ENCODE assay signal across 27 cellular contexts in genomic region chr7:82411732-82412131, GRCh38. TPM values are rescaled to one million over a fixed set of nuclear protein-coding genes. Genes with fewer than 3 reads are reported as not detected.
DNase-seq lines count a peak whose midpoint lies in the region; ATAC-seq, FAIRE-seq and TF ChIP-seq lines count a peak whose summit lies in the region.
"Had no signal": no experiment of that assay in that cellular context is flagged by ENCODE, and none has a peak within 500 bp of the region (broad histone marks: within the 10 kb centered on the region; RNA-seq: fewer than 3 reads in every experiment).

No MANE protein-coding gene starts in this region.

- peak overlapping the region; percentile 27 for H2AFZ ChIP-seq in keratinocyte (ENCODE audit: control insufficient read depth, low read length)

- no peak for TF ChIP-seq POLR2A in heart left ventricle (IDR thresholded peaks at IDR 0.05)

- no peak for TF ChIP-seq CTCF in heart left ventricle (IDR thresholded peaks at IDR 0.05)
- TF ChIP-seq CTCF in keratinocyte (optimal IDR thresholded peaks at IDR 0.05 in 1 of 3, IDR thresholded peaks at IDR 0.05 in 1 of 3, conservative IDR thresholded peaks at IDR 0.05 in 1 of 3; ENCODE audit: extremely low read depth in 1 of 3, insufficient read depth in 2 of 3, low read length in 3 of 3): no peak
- TF ChIP-seq CTCF in type B pancreatic cell (conservative IDR thresholded peaks at IDR 0.05): no peak

- H3K4me3 Mint-ChIP-seq in type B pancreatic cell: no peak overlapping the region
- H3K4me3 Mint-ChIP-seq: CD14-positive monocyte; CD8-positive, alpha-beta memory T cell; HFFc6; IgD-negative memory B cell had no signal

- H4K20me1 ChIP-seq in keratinocyte (ENCODE audit: control insufficient read depth, extremely low read depth, insufficient read depth, low read length): no peaks in the 10 kb centered on the region

- dilution Hi-C loops in keratinocyte (cut with MboI; ENCODE audit: extremely low pct_ligation_motif_present, low sequenced_read_pairs): no loop called here

- H3K4me1 Mint-ChIP-seq in type B pancreatic cell (ENCODE audit: unreplicated experiment): peaks cover 6% of the 10 kb centered on the region
- H3K4me1 Mint-ChIP-seq: CD14-positive monocyte; CD8-positive, alpha-beta memory T cell; IgD-negative memory B cell had no signal

- peak overlapping the region; percentile 3 for H3K27ac Mint-ChIP-seq in type B pancreatic cell
- H3K27ac Mint-ChIP-seq: CD14-positive monocyte; CD8-positive, alpha-beta memory T cell; HFFc6; IgD-negative memory B cell had no signal

- no peak for ATAC-seq in heart left ventricle
- ATAC-seq in right cardiac atrium: no peak
- ATAC-seq in GM18519 (IDR thresholded peaks at IDR 0.05; ENCODE audit: low FRiP score, unreplicated experiment): no peak
- ATAC-seq: Panc1 had no signal

- H3K9me3 Mint-ChIP-seq in type B pancreatic cell: no peaks in the 10 kb centered on the region
- H3K9me3 Mint-ChIP-seq: HFFc6 had no signal

- H3K36me3 Mint-ChIP-seq in type B pancreatic cell: no peaks in the 10 kb centered on the region
- H3K36me3 Mint-ChIP-seq: CD14-positive monocyte; CD8-positive, alpha-beta memory T cell; IgD-negative memory B cell had no signal

- no peak for FAIRE-seq in keratinocyte (lab: Jason Lieb, UNC)
- FAIRE-seq: GM18507 had no signal

- DNase-seq in heart left ventricle: no peak
- DNase-seq in right cardiac atrium: no peak
- DNase-seq in KBM-7: peak; percentile 3
- DNase-seq in keratinocyte (ENCODE audit: low read depth, low spot score): no peak
- no peak for DNase-seq in type B pancreatic cell (ENCODE audit: extremely low spot score, unreplicated experiment)
- DNase-seq in cerebellum (ENCODE audit: low spot score): no peak
- DNase-seq: 8988T; ACHN; BE2C; CD8-positive, alpha-beta memory T cell; DMS 273 treated with DMSO at 0.1 percent for 48 hours; GF-D8; HFFc6; NCI-H1092; NCI-H1417 treated with DMSO at 0.1 percent for 48 hours; NCI-H1694 treated with DMSO at 0.1 percent for 48 hours; NCI-H2081; NCI-H2227 treated with DMSO at 0.1 percent for 48 hours; NCI-H526 treated with DMSO at 0.1 percent for 48 hours; SHP77 treated with DMSO at 0.1 percent for 48 hours had no signal

- 68 to 73% (median 71%) methylated on average over 2 of the region's 2 CpGs for WGBS in heart left ventricle, 4 donors
- 78% methylated on average over 2 of the region's 2 CpGs for WGBS in right cardiac atrium

- H3K79me2 ChIP-seq in keratinocyte (ENCODE audit: control insufficient read depth, insufficient read depth, low read length): no peaks in the 10 kb centered on the region

- H3K9me3 ChIP-seq in heart left ventricle (no peaks in the 10 kb centered on the region), right cardiac atrium (ENCODE audit: control insufficient read depth, low read length) (no peaks in the 10 kb centered on the region), keratinocyte (ENCODE audit: control insufficient read depth, low read depth, low read length) (no peaks in the 10 kb centered on the region)
- H3K9me3 ChIP-seq: BE2C, HAP-1 had no signal

- H3K27ac ChIP-seq in heart left ventricle: peak overlapping the region in 7 of 12 donors; percentile 70 to 89 (median 86)
- H3K27ac ChIP-seq in right cardiac atrium (ENCODE audit: low read length): no peak overlapping the region
- H3K27ac ChIP-seq in keratinocyte (ENCODE audit: control insufficient read depth, insufficient read depth, low read length): no peak overlapping the region
- H3K27ac ChIP-seq: RWPE1 had no signal

- intact Hi-C loops in heart left ventricle (cut with DNase I) (no loop called here), right cardiac atrium (cut with DNase I) (no loop called here)

- H3K27me3 Mint-ChIP-seq in type B pancreatic cell: no peaks in the 10 kb centered on the region
- H3K27me3 Mint-ChIP-seq: CD8-positive, alpha-beta memory T cell; IgD-negative memory B cell had no signal

- H3K4me2 ChIP-seq in keratinocyte (ENCODE audit: control insufficient read depth, extremely low read depth, insufficient read depth, low read depth, low read length): no peak overlapping the region

- no peak overlapping the region for H3K9ac ChIP-seq in keratinocyte (ENCODE audit: control insufficient read depth, extremely low read depth, insufficient read depth, low read length)

- H3K4me1 ChIP-seq in heart left ventricle: peaks cover 0 to 42% (median 14%) of the 10 kb centered on the region in 12 donors
- peaks cover 3% of the 10 kb centered on the region for H3K4me1 ChIP-seq in right cardiac atrium (ENCODE audit: control insufficient read depth, insufficient read depth, low read length)
- peaks cover 2% of the 10 kb centered on the region for H3K4me1 ChIP-seq in keratinocyte (ENCODE audit: control insufficient read depth, extremely low read depth, insufficient read depth, low read length)
- H3K4me1 ChIP-seq: HAP-1 had no signal

- no peaks in the 10 kb centered on the region for H3K36me3 ChIP-seq in heart left ventricle
- H3K36me3 ChIP-seq in keratinocyte (ENCODE audit: control insufficient read depth in 2 of 2, extremely low read depth in 1 of 2, insufficient read depth in 2 of 2, low read length in 2 of 2): no peaks in the 10 kb centered on the region
- H3K36me3 ChIP-seq: BE2C, HAP-1 had no signal

- in situ Hi-C loops in KBM-7 (cut with MboI; ENCODE audit: low pct_unique_long_range_greater_than_20kb, low sequenced_read_pairs): no loop called here

- H3K9me1 ChIP-seq in keratinocyte (ENCODE audit: control insufficient read depth, extremely low read depth, insufficient read depth, low read length): no peaks in the 10 kb centered on the region

- no peak overlapping the region for H3K4me3 ChIP-seq in heart left ventricle
- no peak overlapping the region for H3K4me3 ChIP-seq in right cardiac atrium (ENCODE audit: low read length)
- no peak overlapping the region for H3K4me3 ChIP-seq in keratinocyte (ENCODE audit: control insufficient read depth in 2 of 3, extremely low read depth in 1 of 3, insufficient read depth in 2 of 3, low read depth in 1 of 3, low read length in 3 of 3)
- H3K4me3 ChIP-seq: HAP-1 had no signal

- no peaks in the 10 kb centered on the region for H3K27me3 ChIP-seq in heart left ventricle
- no peaks in the 10 kb centered on the region for H3K27me3 ChIP-seq in right cardiac atrium (ENCODE audit: control insufficient read depth, insufficient read depth)
- H3K27me3 ChIP-seq in keratinocyte (ENCODE audit: control insufficient read depth, extremely low read depth, insufficient read depth, low read length): no peaks in the 10 kb centered on the region
- H3K27me3 ChIP-seq: BE2C had no signal

RNA-seq across cellular contexts. Expression of gene CACNA2D1, which starts 31.8 kb away (rescaled TPM):
- total RNA-seq in heart left ventricle (100 to 1,000 TPM in 2 of 9 donors, 10 to 100 TPM in 7; 39.1 to 122 (median 60.9) TPM), right cardiac atrium (10 to 100 TPM; 33.7 to 55.2 (median 46.3) TPM), type B pancreatic cell (ENCODE audit: low replicate concordance) (21.5 and 29.2 TPM in 2 replicates), cerebellum (111 TPM)
- polyA plus RNA-seq in heart left ventricle (10 to 100 TPM; 13.5 to 20.9 TPM), right cardiac atrium (9.7 TPM), keratinocyte (1.3 to 2.0 TPM (median 1.8 TPM) in 3 replicates)
- 2.5 TPM for polyA plus RNA-seq in keratinocyte (2011; ENCODE audit: low read depth)
- polyA plus RNA-seq in keratinocyte (2011; cell fraction: cytosol; rRNA removed): 0.79 and 1.4 TPM in 2 replicates
- 2.8 and 4.2 TPM in 2 replicates for polyA plus RNA-seq in keratinocyte (2011; cell fraction: nucleus; rRNA removed)
- polyA plus RNA-seq in keratinocyte (2012; ENCODE audit: low replicate concordance): 1.2 and 2.8 TPM in 2 replicates
- 1.3 to 13.0 TPM (median 4.8 TPM) in 3 replicates for polyA minus RNA-seq in keratinocyte
- polyA minus RNA-seq in keratinocyte (2011; cell fraction: cytosol; rRNA and poly(A)+ RNA removed): 7.3 TPM
- 9.0 and 19.7 TPM in 2 replicates for polyA minus RNA-seq in keratinocyte (2011; cell fraction: nucleus; rRNA and poly(A)+ RNA removed)
- total RNA-seq: CD8-positive, alpha-beta memory T cell had no signal
- polyA plus RNA-seq: CD8-positive, alpha-beta memory T cell; IgD-negative memory B cell had no signal

Comparison
In these comparisons a context has a peak if more than half of its experiments do, and no peak if none do; other contexts are left out.
1. H3K27ac ChIP-seq: peak in heart left ventricle (7 of 12); none in right cardiac atrium (single experiment) and keratinocyte (single experiment).